In genomic region chr6:43995137-43995536, GRCh38 we compare ENCODE assay signal across 26 cellular contexts.
DNase-seq lines count a peak whose midpoint lies in the region; ATAC-seq, FAIRE-seq and TF ChIP-seq lines count a peak whose summit lies in the region.
"Had no signal": no experiment of that assay in that cellular context is flagged by ENCODE, and none has a peak within 500 bp of the region (broad histone marks: within the 10 kb centered on the region; RNA-seq: fewer than 3 reads in every experiment).

No MANE protein-coding gene starts in this region.

- CTCF ChIA-PET in HepG2 (lab: Yijun Ruan, JAX; ENCODE audit: low intra/inter-chr PET ratio, low total read pairs): no interaction called here

- no peak for TF ChIP-seq EP300 in HepG2 (IDR thresholded peaks at IDR 0.05; ENCODE audit: low read depth in 2 of 2, low read length in 2 of 2)
- TF ChIP-seq EP300 in HepG2 (CRISPR knock-in tag; IDR thresholded peaks at IDR 0.05; ENCODE audit: borderline replicate concordance): no peak

- BruUV-seq in HepG2 (replicated peaks; lab: Mats Ljungman, UMichigan): no TSS peak

- H3K27ac ChIP-seq in HepG2 (ENCODE audit: extremely low read length, insufficient read depth, low read length): no peak overlapping the region
- peak overlapping the region; percentile 76 to 83 for H3K27ac ChIP-seq in uterus
- H3K27ac ChIP-seq: BLaER1 had no signal

- no peaks in the 10 kb centered on the region for H4K20me1 ChIP-seq in HepG2 (ENCODE audit: insufficient read depth, low read length)
- H4K20me1 ChIP-seq: BLaER1 had no signal

- H2AFZ ChIP-seq in HepG2 (ENCODE audit: low read length): no peak overlapping the region
- H2AFZ ChIP-seq: GM23338 had no signal

- in situ Hi-C loops in HepG2 (cut with HindIII; ENCODE audit: extremely low pct_ligation_motif_present, low pct_unique_long_range_greater_than_20kb): no loop called here

- H3K9me3 ChIP-seq in HepG2 (ENCODE audit: low read length) (no peaks in the 10 kb centered on the region), uterus (no peaks in the 10 kb centered on the region), mucosa of descending colon (no peaks in the 10 kb centered on the region)
- H3K9me3 ChIP-seq: BLaER1, HAP-1, MG63 had no signal

- no peaks in the 10 kb centered on the region for H3K36me3 ChIP-seq in HepG2 (replicated peaks in 1 of 2; ENCODE audit: control insufficient read depth in 1 of 2, insufficient read depth in 2 of 2, low read length in 2 of 2)
- H3K36me3 ChIP-seq in uterus: no peaks in the 10 kb centered on the region
- H3K36me3 ChIP-seq in mucosa of descending colon (ENCODE audit: low read depth): no peaks in the 10 kb centered on the region
- H3K36me3 ChIP-seq: BLaER1, HAP-1, MG63 had no signal

- H3K4me1 ChIP-seq in HepG2 (ENCODE audit: insufficient read depth, low read length) (peaks cover 84% of the 10 kb centered on the region), uterus (peaks cover 6 to 10% of the 10 kb centered on the region in 2 donors), mucosa of descending colon (ENCODE audit: low read depth) (peaks cover 14% of the 10 kb centered on the region)
- H3K4me1 ChIP-seq: HAP-1 had no signal

- H3K4me3 ChIP-seq in HepG2 (replicated peaks in 1 of 3; ENCODE audit: insufficient read depth in 1 of 3, low read depth in 2 of 3, low read length in 3 of 3) (no peak overlapping the region), uterus (no peak overlapping the region), mucosa of descending colon (no peak overlapping the region)
- H3K4me3 ChIP-seq: BLaER1, GM23338, HAP-1, MG63 had no signal

- no peak for ATAC-seq in Right ventricle myocardium superior (ENCODE audit: poor library complexity)
- no peak for ATAC-seq in left cardiac atrium
- ATAC-seq in HepG2: no peak
- no peak for ATAC-seq in sciatic nerve
- ATAC-seq in mucosa of descending colon: no peak
- ATAC-seq: PC-3 had no signal

- intact Hi-C loops in Right ventricle myocardium superior (cut with DNase I): no loop called here
- intact Hi-C loops in left cardiac atrium (cut with DNase I): no loop called here
- intact Hi-C loops in HepG2 (cut with micrococcal nuclease; ENCODE audit: unreplicated experiment): no loop called here
- intact Hi-C loops in sciatic nerve (cut with DNase I): no loop called here
- intact Hi-C loops in uterus (cut with DNase I; ENCODE audit: low total_unique reads): no loop called here
- intact Hi-C loops in mucosa of descending colon (cut with DNase I, micrococcal nuclease): no loop called here

- 8% methylated on average over 3 of the region's 3 CpGs for WGBS in HepG2 (ENCODE audit: low lambda C conversion rate)

- H3K79me2 ChIP-seq in HepG2 (ENCODE audit: insufficient read depth, low read length): no peaks in the 10 kb centered on the region

- H3K27me3 ChIP-seq in HepG2 (ENCODE audit: control insufficient read depth in 1 of 2, insufficient read depth in 2 of 2, low read length in 2 of 2) (peaks cover 2 to 5% of the 10 kb centered on the region in 2 experiments; a peak in 3 of 5 replicates), uterus (no peaks in the 10 kb centered on the region)
- H3K27me3 ChIP-seq: BLaER1, MG63 had no signal

- no peak overlapping the region for H3K9ac ChIP-seq in HepG2 (ENCODE audit: insufficient read depth, low read depth, low read length)
- H3K9ac ChIP-seq: BLaER1 had no signal

- peak; percentile 17 for DNase-seq in Right ventricle myocardium superior
- DNase-seq in left cardiac atrium: no peak
- DNase-seq in HepG2 (ENCODE audit: low spot score): no peak
- DNase-seq in sciatic nerve (ENCODE audit: low spot score): peak; percentile 42
- DNase-seq in uterus: no peak
- DNase-seq in DMS153 (lab: John Stamatoyannopoulos, UW): no peak
- DNase-seq in mucosa of descending colon: no peak
- DNase-seq: CD4-positive, CD25-positive, alpha-beta regulatory T cell; DMS53; HFFc6; KG1; MG63; NCI-H1105 treated with DMSO at 0.1 percent for 48 hours; NCI-H146; NCI-H1930; NCI-H2107; NCI-H524; NCI-H82; NK-92 treated with Interleukin-12 subunit alpha and Interleukin-12 subunit beta, amount 100 ng/mL, for 24 hours; PC-3; SHP77 treated with DMSO at 0.1 percent for 48 hours had no signal

- no peak for TF ChIP-seq RAD21 in HepG2 (CRISPR knock-in tag; IDR thresholded peaks at IDR 0.05)

- no peak overlapping the region for H3K4me2 ChIP-seq in HepG2 (ENCODE audit: low read depth, low read length)
- H3K4me2 ChIP-seq: BLaER1, GM23338 had no signal

- no peak for TF ChIP-seq CTCF in HepG2 (CRISPR knock-in tag; IDR thresholded peaks at IDR 0.05)
- TF ChIP-seq CTCF in uterus (IDR thresholded peaks at IDR 0.05): no peak
- TF ChIP-seq CTCF in mucosa of descending colon (IDR thresholded peaks at IDR 0.05): no peak

- no peak for TF ChIP-seq POLR2A in HepG2 (IDR thresholded peaks at IDR 0.05; ENCODE audit: insufficient read depth in 1 of 2, low read depth in 2 of 2, low read length in 2 of 2)
- TF ChIP-seq POLR2A in uterus (IDR thresholded peaks at IDR 0.05): no peak

- FAIRE-seq in HepG2 (lab: Jason Lieb, UNC): no peak
- FAIRE-seq: D721Med, HTR-8/SVneo had no signal

- POLR2A ChIA-PET in HepG2 (lab: Yijun Ruan, JAX): no interaction called here

TF ChIP-seq in HepG2, 621 proteins besides CTCF, POLR2A, EP300 and RAD21:
- TF ChIP-seq RXRB (CRISPR knock-in tag; IDR thresholded peaks at IDR 0.05; ENCODE audit: borderline replicate concordance) (0 out of 2 replicates have a peak, but pooled peaks have one; percentile 43), SALL1 (CRISPR knock-in tag; IDR thresholded peaks at IDR 0.05) (0 out of 2 replicates have a peak, but pooled peaks have one; percentile 25), RARA (CRISPR knock-in tag; IDR thresholded peaks at IDR 0.05) (peak; percentile 79)
- TF ChIP-seq, protein P1, sequence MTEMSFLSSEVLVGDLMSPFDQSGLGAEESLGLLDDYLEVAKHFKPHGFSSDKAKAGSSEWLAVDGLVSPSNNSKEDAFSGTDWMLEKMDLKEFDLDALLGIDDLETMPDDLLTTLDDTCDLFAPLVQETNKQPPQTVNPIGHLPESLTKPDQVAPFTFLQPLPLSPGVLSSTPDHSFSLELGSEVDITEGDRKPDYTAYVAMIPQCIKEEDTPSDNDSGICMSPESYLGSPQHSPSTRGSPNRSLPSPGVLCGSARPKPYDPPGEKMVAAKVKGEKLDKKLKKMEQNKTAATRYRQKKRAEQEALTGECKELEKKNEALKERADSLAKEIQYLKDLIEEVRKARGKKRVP (CRISPR knock-in tag; IDR thresholded peaks at IDR 0.05): no peak

Comparison
In these comparisons a context has a peak if more than half of its experiments do, and no peak if none do; other contexts are left out.
1. DNase-seq: peak in Right ventricle myocardium superior (single experiment) and sciatic nerve (single experiment); none in left cardiac atrium (single experiment), HepG2 (single experiment), uterus (0 of 2), DMS153 (single experiment) and mucosa of descending colon (0 of 3).